Comparison of ENCODE assay signal across 8 cellular contexts in genomic region chr20:16729565-16730460, GRCh38.
DNase-seq lines count a peak whose midpoint lies in the region; ATAC-seq and FAIRE-seq lines count a peak whose summit lies in the region.

Gene SNRPB2 (plus strand): TSS chr20:16730026. CDS start chr20:16731703, 1,677 bp downstream.

- peaks cover 24% of the 10 kb centered on the region for H3K36me3 Mint-ChIP-seq in central memory CD8-positive, alpha-beta T cell (ENCODE audit: insufficient read depth)

- peaks cover 56% of the 10 kb centered on the region for H3K4me1 Mint-ChIP-seq in central memory CD8-positive, alpha-beta T cell

- H3K9me3 Mint-ChIP-seq in central memory CD8-positive, alpha-beta T cell = no peaks in the 10 kb centered on the region

- H3K4me3 Mint-ChIP-seq in central memory CD8-positive, alpha-beta T cell = peak within 1 kb of the TSS; percentile 96

- DNase-seq in AG08396 (ENCODE audit: low spot score) = peak; percentile 95
- DNase-seq in NCI-H345 treated with DMSO at 0.1 percent for 48 hours (lab: John Stamatoyannopoulos, UW; ENCODE audit: unreplicated experiment) = peak; percentile 96
- peak; percentile 82 for DNase-seq in activated CD4-positive, CD25-positive, alpha-beta regulatory T cell treated with anti-CD3 and anti-CD28 coated beads, Interleukin-2, amount 50 U/mL, for 16 hours (ENCODE audit: low read depth, low spot score)
- DNase-seq in central memory CD8-positive, alpha-beta T cell (ENCODE audit: low spot score in 2 of 2) = peak; percentile 76 to 83
- peak; percentile 85 for DNase-seq in stimulated activated CD4-positive, alpha-beta T cell treated with anti-CD3 and anti-CD28 coated beads, Interleukin-12 subunit alpha, Interleukin-12 subunit beta, amount 100 ng/mL, for 4 hours

- ATAC-seq in GM19023 (IDR thresholded peaks at IDR 0.05; ENCODE audit: unreplicated experiment) (peak; percentile 99), HG03280 (IDR thresholded peaks at IDR 0.05; ENCODE audit: unreplicated experiment) (peak; percentile 98)
- ATAC-seq in central memory CD8-positive, alpha-beta T cell (replicated peaks; ENCODE audit: extremely low read depth, poor library complexity, severe bottlenecking) = peak; percentile 89

- peaks cover 20% of the 10 kb centered on the region for H3K27me3 Mint-ChIP-seq in central memory CD8-positive, alpha-beta T cell

- peak; percentile 79 for FAIRE-seq in islet of Langerhans (lab: Jason Lieb, UNC)

- peak within 1 kb of the TSS; percentile 98 for H3K27ac Mint-ChIP-seq in central memory CD8-positive, alpha-beta T cell (ENCODE audit: low read depth)

Comparison
In these comparisons a context has a peak if more than half of its experiments do, and no peak if none do; other contexts are left out.
1. Peak in every context shown above with its lines: DNase-seq and ATAC-seq.